Comparison of ENCODE assay signal across 1 cellular context in the genomic region with DNA sequence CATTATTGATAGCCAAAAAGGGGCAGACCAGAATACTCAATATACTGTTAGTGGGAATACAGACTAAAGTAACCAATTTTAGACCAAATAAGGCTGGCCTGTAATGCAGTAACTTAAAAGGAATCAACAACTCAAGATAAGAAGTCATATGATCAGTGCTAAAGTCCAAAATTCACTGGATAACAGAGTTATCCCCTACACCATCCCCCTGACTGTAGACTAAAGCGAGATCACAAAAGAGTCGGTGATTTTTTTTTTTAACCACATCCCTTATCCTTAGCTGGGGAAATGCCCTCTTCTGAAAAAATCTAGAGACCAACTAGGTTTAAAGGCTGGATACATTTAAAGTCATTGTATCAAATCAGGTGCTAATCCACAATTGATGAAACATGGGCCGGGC.
A peak's percentile ranks its signal among the peaks of the same experiment; 100 is the strongest.
TF ChIP-seq lines count a peak whose summit lies in the region.

No MANE protein-coding gene starts in this region.

TF ChIP-seq in HepG2, 621 proteins besides CTCF, POLR2A, EP300 and RAD21:
- TF ChIP-seq, protein P1, sequence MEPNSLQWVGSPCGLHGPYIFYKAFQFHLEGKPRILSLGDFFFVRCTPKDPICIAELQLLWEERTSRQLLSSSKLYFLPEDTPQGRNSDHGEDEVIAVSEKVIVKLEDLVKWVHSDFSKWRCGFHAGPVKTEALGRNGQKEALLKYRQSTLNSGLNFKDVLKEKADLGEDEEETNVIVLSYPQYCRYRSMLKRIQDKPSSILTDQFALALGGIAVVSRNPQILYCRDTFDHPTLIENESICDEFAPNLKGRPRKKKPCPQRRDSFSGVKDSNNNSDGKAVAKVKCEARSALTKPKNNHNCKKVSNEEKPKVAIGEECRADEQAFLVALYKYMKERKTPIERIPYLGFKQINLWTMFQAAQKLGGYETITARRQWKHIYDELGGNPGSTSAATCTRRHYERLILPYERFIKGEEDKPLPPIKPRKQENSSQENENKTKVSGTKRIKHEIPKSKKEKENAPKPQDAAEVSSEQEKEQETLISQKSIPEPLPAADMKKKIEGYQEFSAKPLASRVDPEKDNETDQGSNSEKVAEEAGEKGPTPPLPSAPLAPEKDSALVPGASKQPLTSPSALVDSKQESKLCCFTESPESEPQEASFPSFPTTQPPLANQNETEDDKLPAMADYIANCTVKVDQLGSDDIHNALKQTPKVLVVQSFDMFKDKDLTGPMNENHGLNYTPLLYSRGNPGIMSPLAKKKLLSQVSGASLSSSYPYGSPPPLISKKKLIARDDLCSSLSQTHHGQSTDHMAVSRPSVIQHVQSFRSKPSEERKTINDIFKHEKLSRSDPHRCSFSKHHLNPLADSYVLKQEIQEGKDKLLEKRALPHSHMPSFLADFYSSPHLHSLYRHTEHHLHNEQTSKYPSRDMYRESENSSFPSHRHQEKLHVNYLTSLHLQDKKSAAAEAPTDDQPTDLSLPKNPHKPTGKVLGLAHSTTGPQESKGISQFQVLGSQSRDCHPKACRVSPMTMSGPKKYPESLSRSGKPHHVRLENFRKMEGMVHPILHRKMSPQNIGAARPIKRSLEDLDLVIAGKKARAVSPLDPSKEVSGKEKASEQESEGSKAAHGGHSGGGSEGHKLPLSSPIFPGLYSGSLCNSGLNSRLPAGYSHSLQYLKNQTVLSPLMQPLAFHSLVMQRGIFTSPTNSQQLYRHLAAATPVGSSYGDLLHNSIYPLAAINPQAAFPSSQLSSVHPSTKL (CRISPR knock-in tag; IDR thresholded peaks at IDR 0.05): 0 out of 2 replicates have a peak, but pooled peaks have one; percentile 11
- TF ChIP-seq HNF4A (CRISPR knock-in tag; IDR thresholded peaks at IDR 0.05): peak; percentile 69
- TF ChIP-seq, protein P2, sequence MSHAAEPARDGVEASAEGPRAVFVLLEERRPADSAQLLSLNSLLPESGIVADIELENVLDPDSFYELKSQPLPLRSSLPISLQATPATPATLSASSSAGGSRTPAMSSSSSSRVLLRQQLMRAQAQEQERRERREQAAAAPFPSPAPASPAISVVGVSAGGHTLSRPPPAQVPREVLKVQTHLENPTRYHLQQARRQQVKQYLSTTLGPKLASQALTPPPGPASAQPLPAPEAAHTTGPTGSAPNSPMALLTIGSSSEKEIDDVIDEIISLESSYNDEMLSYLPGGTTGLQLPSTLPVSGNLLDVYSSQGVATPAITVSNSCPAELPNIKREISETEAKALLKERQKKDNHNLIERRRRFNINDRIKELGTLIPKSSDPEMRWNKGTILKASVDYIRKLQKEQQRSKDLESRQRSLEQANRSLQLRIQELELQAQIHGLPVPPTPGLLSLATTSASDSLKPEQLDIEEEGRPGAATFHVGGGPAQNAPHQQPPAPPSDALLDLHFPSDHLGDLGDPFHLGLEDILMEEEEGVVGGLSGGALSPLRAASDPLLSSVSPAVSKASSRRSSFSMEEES (CRISPR knock-in tag; IDR thresholded peaks at IDR 0.05): peak; percentile 88
- TF ChIP-seq IRF2 (CRISPR knock-in tag; IDR thresholded peaks at IDR 0.05): no peak
- TF ChIP-seq ELF1 (CRISPR knock-in tag; IDR thresholded peaks at IDR 0.05): no peak
- TF ChIP-seq, protein P3, sequence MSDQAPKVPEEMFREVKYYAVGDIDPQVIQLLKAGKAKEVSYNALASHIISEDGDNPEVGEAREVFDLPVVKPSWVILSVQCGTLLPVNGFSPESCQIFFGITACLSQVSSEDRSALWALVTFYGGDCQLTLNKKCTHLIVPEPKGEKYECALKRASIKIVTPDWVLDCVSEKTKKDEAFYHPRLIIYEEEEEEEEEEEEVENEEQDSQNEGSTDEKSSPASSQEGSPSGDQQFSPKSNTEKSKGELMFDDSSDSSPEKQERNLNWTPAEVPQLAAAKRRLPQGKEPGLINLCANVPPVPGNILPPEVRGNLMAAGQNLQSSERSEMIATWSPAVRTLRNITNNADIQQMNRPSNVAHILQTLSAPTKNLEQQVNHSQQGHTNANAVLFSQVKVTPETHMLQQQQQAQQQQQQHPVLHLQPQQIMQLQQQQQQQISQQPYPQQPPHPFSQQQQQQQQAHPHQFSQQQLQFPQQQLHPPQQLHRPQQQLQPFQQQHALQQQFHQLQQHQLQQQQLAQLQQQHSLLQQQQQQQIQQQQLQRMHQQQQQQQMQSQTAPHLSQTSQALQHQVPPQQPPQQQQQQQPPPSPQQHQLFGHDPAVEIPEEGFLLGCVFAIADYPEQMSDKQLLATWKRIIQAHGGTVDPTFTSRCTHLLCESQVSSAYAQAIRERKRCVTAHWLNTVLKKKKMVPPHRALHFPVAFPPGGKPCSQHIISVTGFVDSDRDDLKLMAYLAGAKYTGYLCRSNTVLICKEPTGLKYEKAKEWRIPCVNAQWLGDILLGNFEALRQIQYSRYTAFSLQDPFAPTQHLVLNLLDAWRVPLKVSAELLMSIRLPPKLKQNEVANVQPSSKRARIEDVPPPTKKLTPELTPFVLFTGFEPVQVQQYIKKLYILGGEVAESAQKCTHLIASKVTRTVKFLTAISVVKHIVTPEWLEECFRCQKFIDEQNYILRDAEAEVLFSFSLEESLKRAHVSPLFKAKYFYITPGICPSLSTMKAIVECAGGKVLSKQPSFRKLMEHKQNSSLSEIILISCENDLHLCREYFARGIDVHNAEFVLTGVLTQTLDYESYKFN (CRISPR knock-in tag; conservative IDR thresholded peaks at IDR 0.05): 0 out of 2 replicates have a peak, but pooled peaks have one; percentile 31
- no peak for TF ChIP-seq SOX6 (IDR thresholded peaks at IDR 0.05)
- TF ChIP-seq SOX6 (CRISPR knock-in tag; IDR thresholded peaks at IDR 0.05): peak; percentile 20; the same call in 1 of the 2 replicates
